ENCODE assay signal across 16 cellular contexts in the genomic region with DNA sequence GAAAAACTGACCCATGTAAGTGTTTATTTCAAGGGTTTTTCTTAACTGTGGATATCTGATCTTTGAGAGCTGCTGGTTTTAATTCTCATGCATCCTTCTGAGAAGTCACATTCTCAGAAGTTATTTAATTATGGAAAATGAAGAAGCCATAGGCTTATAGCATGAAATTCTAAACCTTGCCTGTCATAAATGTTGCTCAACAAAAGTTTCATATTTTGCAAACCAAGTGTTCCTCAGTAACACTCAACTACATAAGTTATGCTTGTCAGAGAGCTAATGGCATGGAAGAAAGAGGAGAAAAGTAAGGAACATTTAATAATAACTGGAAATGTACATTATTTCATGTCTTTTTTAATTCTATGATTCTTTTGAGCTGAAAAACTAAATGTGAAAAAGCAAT.
DNase-seq lines count a peak whose midpoint lies in the region; ATAC-seq and TF ChIP-seq lines count a peak whose summit lies in the region.
"Had no signal": no experiment of that assay in that cellular context is flagged by ENCODE, and none has a peak within 500 bp of the region (broad histone marks: within the 10 kb centered on the region; RNA-seq: fewer than 3 reads in every experiment).

No MANE protein-coding gene starts in this region.

- H3K4me3 ChIP-seq in left lung (no peak overlapping the region), spleen (no peak overlapping the region)
- H3K4me3 ChIP-seq: K562, left ventricle myocardium inferior, transverse colon had no signal

- H3K27ac Mint-ChIP-seq in activated naive CD8-positive, alpha-beta T cell treated with anti-CD3 and anti-CD28 coated beads, Interleukin-2, amount 10 ng/mL, durations not matched to agents 7 days and 5 days: no peak overlapping the region
- H3K27ac Mint-ChIP-seq in activated naive CD8-positive, alpha-beta T cell treated with anti-CD3 and anti-CD28 coated beads, Interleukin-2, amount 50 U/mL, for 24 hours: no peak overlapping the region
- peak overlapping the region; percentile 50 to 82 for H3K27ac Mint-ChIP-seq in T-cell
- H3K27ac Mint-ChIP-seq: activated CD4-positive, alpha-beta T cell treated with anti-CD3 and anti-CD28 coated beads, Interleukin-2, amount 10 ng/mL, durations not matched to agents 7 days and 5 days; activated CD8-positive, alpha-beta memory T cell treated with anti-CD3 and anti-CD28 coated beads, Interleukin-2, amount 10 ng/mL, durations not matched to agents 7 days and 5 days had no signal

- CTCF ChIA-PET in T-cell (lab: Charles Lee) (interaction anchor here (0.6 to 4.7 kb wide), 36 partner anchors 10 to 877 kb away, joined by 3 to 111 read pairs (median 6); a partner anchor contains a TSS), GM10248 (lab: Yijun Ruan, JAX) (interaction anchor here (0.7 to 5.6 kb wide), 27 partner anchors 9 to 1012 kb away, joined by 3 to 64 read pairs (median 3); a partner anchor contains a TSS)

- TF ChIP-seq CTCF in left lung (IDR thresholded peaks at IDR 0.05): no peak
- TF ChIP-seq CTCF in spleen (IDR thresholded peaks at IDR 0.05 in 8 of 11, conservative IDR thresholded peaks at IDR 0.05 in 3 of 11): no peak
- no peak for TF ChIP-seq CTCF in GM10248 (IDR thresholded peaks at IDR 0.05; ENCODE audit: control extremely low read depth, extremely low read depth, low read depth, missing control alignments)

- no peak for DNase-seq in activated naive CD8-positive, alpha-beta T cell treated with anti-CD3 and anti-CD28 coated beads, Interleukin-2, amount 10 ng/mL, durations not matched to agents 7 days and 5 days
- no peak for DNase-seq in activated naive CD8-positive, alpha-beta T cell treated with anti-CD3 and anti-CD28 coated beads, Interleukin-2, amount 50 U/mL, for 24 hours
- DNase-seq in T-cell (no peak), left lung (no peak), spleen (no peak), GM10248 (ENCODE audit: extremely low spot score) (no peak), COLO829 (ENCODE audit: low spot score) (no peak)
- no peak for DNase-seq in activated CD4-positive, CD25-positive, alpha-beta regulatory T cell (lab: John Stamatoyannopoulos, UW)

- intact Hi-C loops in left lung (cut with DNase I) (loop anchor here in 1 of 2 donors (5.0 to 10.0 kb wide), 2 partner anchors 134 to 1007 kb away; no protein-coding TSS in a partner anchor), spleen (cut with DNase I; ENCODE audit: low total_unique reads) (loop anchor here (2.0 kb wide), 1 partner anchor 131 kb away; no protein-coding TSS in a partner anchor)

- no peaks in the 10 kb centered on the region for H3K36me3 Mint-ChIP-seq in activated naive CD8-positive, alpha-beta T cell treated with anti-CD3 and anti-CD28 coated beads, Interleukin-2, amount 10 ng/mL, durations not matched to agents 7 days and 5 days
- H3K36me3 Mint-ChIP-seq in activated naive CD8-positive, alpha-beta T cell treated with anti-CD3 and anti-CD28 coated beads, Interleukin-2, amount 50 U/mL, for 24 hours (ENCODE audit: low read depth): no peaks in the 10 kb centered on the region
- no peaks in the 10 kb centered on the region for H3K36me3 Mint-ChIP-seq in T-cell
- H3K36me3 Mint-ChIP-seq: activated CD8-positive, alpha-beta memory T cell treated with anti-CD3 and anti-CD28 coated beads, Interleukin-2, amount 10 ng/mL, durations not matched to agents 7 days and 5 days had no signal

- no peaks in the 10 kb centered on the region for H3K9me3 Mint-ChIP-seq in activated naive CD8-positive, alpha-beta T cell treated with anti-CD3 and anti-CD28 coated beads, Interleukin-2, amount 10 ng/mL, durations not matched to agents 7 days and 5 days
- H3K9me3 Mint-ChIP-seq in activated naive CD8-positive, alpha-beta T cell treated with anti-CD3 and anti-CD28 coated beads, Interleukin-2, amount 50 U/mL, for 24 hours: no peaks in the 10 kb centered on the region
- H3K9me3 Mint-ChIP-seq in T-cell: no peaks in the 10 kb centered on the region
- H3K9me3 Mint-ChIP-seq: activated CD4-positive, alpha-beta T cell treated with anti-CD3 and anti-CD28 coated beads, Interleukin-2, amount 10 ng/mL, durations not matched to agents 7 days and 5 days; activated naive CD4-positive, alpha-beta T cell treated with anti-CD3 and anti-CD28 coated beads for 36 hours; activated T-cell treated with anti-CD3 and anti-CD28 coated beads, Interleukin-2, amount 50 U/mL, for 72 hours had no signal

- H3K27me3 Mint-ChIP-seq in activated naive CD8-positive, alpha-beta T cell treated with anti-CD3 and anti-CD28 coated beads, Interleukin-2, amount 10 ng/mL, durations not matched to agents 7 days and 5 days: peaks cover 8% of the 10 kb centered on the region
- peaks cover 5% of the 10 kb centered on the region for H3K27me3 Mint-ChIP-seq in activated naive CD8-positive, alpha-beta T cell treated with anti-CD3 and anti-CD28 coated beads, Interleukin-2, amount 50 U/mL, for 24 hours
- peaks cover 0 to 5% of the 10 kb centered on the region in 2 donors for H3K27me3 Mint-ChIP-seq in T-cell

- POLR2A ChIA-PET in activated naive CD8-positive, alpha-beta T cell treated with anti-CD3 and anti-CD28 coated beads, Interleukin-2, amount 10 ng/mL, durations not matched to agents 7 days and 5 days (lab: Charles Lee): interaction anchor here (1.4 to 4.5 kb wide), 4 partner anchors 13 to 79 kb away, joined by 4 to 67 read pairs (median 38); a partner anchor contains a TSS
- POLR2A ChIA-PET in T-cell (lab: Charles Lee) (interaction anchor here (0.6 to 2.4 kb wide), 6 partner anchors 48 to 304 kb away, joined by 3 to 14 read pairs (median 8); a partner anchor contains a TSS), GM10248 (lab: Yijun Ruan, JAX) (no interaction called here)

- no peak for TF ChIP-seq POLR2A in spleen (IDR thresholded peaks at IDR 0.05)

- no peak for ATAC-seq in activated naive CD8-positive, alpha-beta T cell treated with anti-CD3 and anti-CD28 coated beads, Interleukin-2, amount 10 ng/mL, durations not matched to agents 7 days and 5 days (ENCODE audit: low read depth)
- ATAC-seq in activated naive CD8-positive, alpha-beta T cell treated with anti-CD3 and anti-CD28 coated beads, Interleukin-2, amount 50 U/mL, for 24 hours: no peak
- ATAC-seq in T-cell (replicated peaks in 1 of 4) (peak in 1 of 4 experiments; percentile 5), left lung (peak; percentile 18)

- peaks cover 26% of the 10 kb centered on the region for H3K4me1 Mint-ChIP-seq in activated naive CD8-positive, alpha-beta T cell treated with anti-CD3 and anti-CD28 coated beads, Interleukin-2, amount 10 ng/mL, durations not matched to agents 7 days and 5 days
- peaks cover 21% of the 10 kb centered on the region for H3K4me1 Mint-ChIP-seq in activated naive CD8-positive, alpha-beta T cell treated with anti-CD3 and anti-CD28 coated beads, Interleukin-2, amount 50 U/mL, for 24 hours
- H3K4me1 Mint-ChIP-seq in T-cell: peaks cover 27 to 41% (median 27%) of the 10 kb centered on the region in 3 donors

- no peaks in the 10 kb centered on the region for H3K9me3 ChIP-seq in left lung
- no peaks in the 10 kb centered on the region for H3K9me3 ChIP-seq in spleen
- H3K9me3 ChIP-seq: left ventricle myocardium inferior, transverse colon had no signal

- H3K4me1 ChIP-seq in left lung (peaks cover 0 to 35% of the 10 kb centered on the region in 2 donors), spleen (peaks cover 0 to 26% (median 5%) of the 10 kb centered on the region in 6 donors)
- H3K4me1 ChIP-seq: left ventricle myocardium inferior had no signal

- H3K36me3 ChIP-seq in left lung: no peaks in the 10 kb centered on the region
- no peaks in the 10 kb centered on the region for H3K36me3 ChIP-seq in spleen
- H3K36me3 ChIP-seq: left ventricle myocardium inferior, transverse colon, WERI-Rb-1 had no signal

- H3K4me3 Mint-ChIP-seq in activated naive CD8-positive, alpha-beta T cell treated with anti-CD3 and anti-CD28 coated beads, Interleukin-2, amount 10 ng/mL, durations not matched to agents 7 days and 5 days: peak overlapping the region; percentile 17
- H3K4me3 Mint-ChIP-seq in activated naive CD8-positive, alpha-beta T cell treated with anti-CD3 and anti-CD28 coated beads, Interleukin-2, amount 50 U/mL, for 24 hours: no peak overlapping the region
- peak overlapping the region in 1 of 3 donors; percentile 2 for H3K4me3 Mint-ChIP-seq in T-cell
- H3K4me3 Mint-ChIP-seq: activated CD4-positive, alpha-beta T cell treated with anti-CD3 and anti-CD28 coated beads, Interleukin-2, amount 10 ng/mL, durations not matched to agents 7 days and 5 days; activated CD8-positive, alpha-beta memory T cell treated with anti-CD3 and anti-CD28 coated beads, Interleukin-2, amount 10 ng/mL, durations not matched to agents 7 days and 5 days; activated naive CD4-positive, alpha-beta T cell treated with anti-CD3 and anti-CD28 coated beads for 36 hours had no signal

- H3K27ac ChIP-seq in left lung (peak overlapping the region in 1 of 2 donors; percentile 63), spleen (peak overlapping the region in 6 of 8 donors; percentile 2 to 80 (median 38))
- H3K27ac ChIP-seq: left ventricle myocardium inferior, transverse colon, WERI-Rb-1 had no signal

- peaks cover 0 to 15% of the 10 kb centered on the region in 2 donors for H3K27me3 ChIP-seq in left lung
- H3K27me3 ChIP-seq in spleen (replicated peaks in 1 of 7): peaks cover 0 to 17% (median 0%) of the 10 kb centered on the region in 7 donors
- H3K27me3 ChIP-seq: transverse colon had no signal

Comparison
In these comparisons a context has a peak if more than half of its experiments do, and no peak if none do; other contexts are left out.
1. H3K27ac Mint-ChIP-seq: peak in T-cell (2 of 2); none in activated naive CD8-positive, alpha-beta T cell treated with anti-CD3 and anti-CD28 coated beads, Interleukin-2, amount 10 ng/mL, durations not matched to agents 7 days and 5 days (single experiment) and activated naive CD8-positive, alpha-beta T cell treated with anti-CD3 and anti-CD28 coated beads, Interleukin-2, amount 50 U/mL, for 24 hours (single experiment).